ENCODE assay signal across 1 cellular context in genomic region chr20:49913399-49914047, GRCh38.
A peak's percentile ranks its signal among the peaks of the same experiment; 100 is the strongest.
TF ChIP-seq lines count a peak whose summit lies in the region.

No MANE protein-coding gene starts in this region.

TF ChIP-seq in SK-N-SH, 30 proteins besides CTCF, POLR2A, EP300 and RAD21 (continued from another document):
- TF ChIP-seq REST (IDR thresholded peaks at IDR 0.05; ENCODE audit: low read depth, low read length), result peak; percentile 79
